In genomic region chr13:27605610-27606200, GRCh38 we compare ENCODE assay signal across 21 cellular contexts. TPM values are rescaled to one million over a fixed set of nuclear protein-coding genes. Genes with fewer than 3 reads are reported as not detected.
DNase-seq lines count a peak whose midpoint lies in the region; ATAC-seq and TF ChIP-seq lines count a peak whose summit lies in the region.
"Had no signal": no experiment of that assay in that cellular context is flagged by ENCODE, and none has a peak within 500 bp of the region (broad histone marks: within the 10 kb centered on the region; RNA-seq: fewer than 3 reads in every experiment).

No MANE protein-coding gene starts in this region.

- no peak overlapping the region for H3K27ac Mint-ChIP-seq in neural crest cell (ENCODE audit: unreplicated experiment)
- H3K27ac Mint-ChIP-seq: activated naive CD4-positive, alpha-beta T cell treated with anti-CD3 and anti-CD28 coated beads for 36 hours; B cell; stimulated activated memory B cell treated with anti-CD40 and anti-IgM and Interleukin-4, amounts not matched to agents 10 μg/mL and 1 μg/mL and 100 μg/mL, for 72 hours had no signal

- no peak overlapping the region for H3K4me3 Mint-ChIP-seq in neural crest cell
- H3K4me3 Mint-ChIP-seq: activated naive CD4-positive, alpha-beta T cell treated with anti-CD3 and anti-CD28 coated beads for 36 hours; B cell; stimulated activated memory B cell treated with anti-CD40 and anti-IgM and Interleukin-4, amounts not matched to agents 10 μg/mL and 1 μg/mL and 100 μg/mL, for 72 hours had no signal

- TF ChIP-seq CTCF in choroid plexus epithelial cell (conservative IDR thresholded peaks at IDR 0.05; ENCODE audit: low read depth, low read length) (no peak), neural crest cell (conservative IDR thresholded peaks at IDR 0.05) (peak; percentile 22)

- DNase-seq in NOMO-1 treated with DMSO at 0.1 percent for 48 hours (lab: John Stamatoyannopoulos, UW; ENCODE audit: unreplicated experiment) (peak; percentile 85), choroid plexus epithelial cell (ENCODE audit: low read depth) (peak; percentile 29), neural crest cell (ENCODE audit: low read depth, low spot score) (no peak), NCI-H446 treated with DMSO at 0.1 percent for 48 hours (lab: John Stamatoyannopoulos, UW) (no peak), SKM-1 (lab: John Stamatoyannopoulos, UW; ENCODE audit: unreplicated experiment) (no peak), NCI-H1436 treated with DMSO at 0.1 percent for 48 hours (lab: John Stamatoyannopoulos, UW) (no peak)
- DNase-seq: activated naive CD4-positive, alpha-beta T cell treated with anti-CD3 and anti-CD28 coated beads for 36 hours; activated T-cell treated with anti-CD3 and anti-CD28 coated beads for 4 hours; COR-L47; dermis blood vessel endothelial cell; EL; mesendoderm; NCI-H1694; NCI-H2227 treated with DMSO at 0.1 percent for 48 hours; stimulated activated CD4-positive, alpha-beta T cell treated with anti-CD3 and anti-CD28 coated beads, Interleukin-15, amount 100 ng/mL, for 24 hours; SW 1271 had no signal

- peaks cover 9% of the 10 kb centered on the region for H3K4me1 Mint-ChIP-seq in neural crest cell

- H3K36me3 Mint-ChIP-seq in neural crest cell (ENCODE audit: low read depth) = no peaks in the 10 kb centered on the region

- H3K27me3 Mint-ChIP-seq in neural crest cell (ENCODE audit: low read depth) = no peaks in the 10 kb centered on the region
- H3K27me3 Mint-ChIP-seq: B cell; stimulated activated memory B cell treated with anti-CD40 and anti-IgM and Interleukin-4, amounts not matched to agents 10 μg/mL and 1 μg/mL and 100 μg/mL, for 72 hours had no signal

- H3K9me3 Mint-ChIP-seq in neural crest cell = no peaks in the 10 kb centered on the region
- H3K9me3 Mint-ChIP-seq: activated naive CD4-positive, alpha-beta T cell treated with anti-CD3 and anti-CD28 coated beads for 36 hours had no signal

- H3K4me3 ChIP-seq in choroid plexus epithelial cell (ENCODE audit: low read depth, low read length) = no peak overlapping the region

- ATAC-seq in HG03565 (IDR thresholded peaks at IDR 0.05; ENCODE audit: unreplicated experiment) (peak; percentile 11), HG03280 (IDR thresholded peaks at IDR 0.05; ENCODE audit: unreplicated experiment) (no peak)
- ATAC-seq: HCT116; stimulated activated memory B cell treated with anti-CD40 and anti-IgM and Interleukin-4, amounts not matched to agents 10 μg/mL and 1 μg/mL and 100 μg/mL, for 72 hours had no signal

RNA-seq across cellular contexts. Expression of gene LNX2, which starts 14.6 kb away (rescaled TPM):
- 9.4 and 9.6 TPM in 2 replicates for total RNA-seq in neural crest cell

RNA-seq across cellular contexts. Expression of gene POLR1D, which starts 16.0 kb away (rescaled TPM):
- total RNA-seq in neural crest cell = 92.6 and 100 TPM in 2 replicates

Comparison
In these comparisons a context has a peak if more than half of its experiments do, and no peak if none do; other contexts are left out.
1. DNase-seq: peak in NOMO-1 treated with DMSO at 0.1 percent for 48 hours (single experiment) and choroid plexus epithelial cell (single experiment); none in neural crest cell (single experiment), NCI-H446 treated with DMSO at 0.1 percent for 48 hours (single experiment), SKM-1 (single experiment) and NCI-H1436 treated with DMSO at 0.1 percent for 48 hours (single experiment).